ENCODE assay signal across 8 cellular contexts in genomic region chr10:62817763-62818425, GRCh38. TPM values are rescaled to one million over a fixed set of nuclear protein-coding genes. Genes with fewer than 3 reads are reported as not detected.
DNase-seq lines count a peak whose midpoint lies in the region; ATAC-seq and TF ChIP-seq lines count a peak whose summit lies in the region.

No MANE protein-coding gene starts in this region.

- peak overlapping the region; percentile 98 for H3K27ac Mint-ChIP-seq in activated T-helper 1 cell treated with anti-CD3 and anti-CD28 coated beads, Interleukin-12 subunit alpha, Interleukin-12 subunit beta, Interleukin-2, Interleukin-4 antibody, amounts not matched to agents 30 ng/mL and 10 ng/mL and 1 ng/mL, durations not matched to agents 14 hours and 24 hours and 36 hours
- peak overlapping the region in 9 of 10 donors; percentile 24 to 98 (median 95) for H3K27ac Mint-ChIP-seq in naive thymus-derived CD8-positive, alpha-beta T cell

- H3K36me3 ChIP-seq in BLaER1 treated with 17β-estradiol and CSF1 and Interleukin-3, amounts not matched to agents 10 nM and 100 nM = peaks cover 0 to 18% (median 14%) of the 10 kb centered on the region in 11 experiments; a peak in 19 of 22 replicates
- no peaks in the 10 kb centered on the region for H3K36me3 ChIP-seq in NT2/D1 (ENCODE audit: insufficient read depth, insufficient read length, low read length)

- H3K9ac ChIP-seq in BLaER1 treated with 17β-estradiol and CSF1 and Interleukin-3, amounts not matched to agents 10 nM and 100 nM = peak overlapping the region; percentile 75 to 96 (median 86)
- peak overlapping the region; percentile 51 for H3K9ac ChIP-seq in NT2/D1 (ENCODE audit: insufficient read length, low read depth)

- POLR2A ChIA-PET in naive thymus-derived CD8-positive, alpha-beta T cell (lab: Charles Lee) = interaction anchor here (0.9 to 7.3 kb wide), 8 partner anchors 10 to 315 kb away, joined by 3 to 87 read pairs (median 6); partner anchors contain the start of genes ADO and NRBF2

- H3K9me3 Mint-ChIP-seq in activated T-helper 1 cell treated with anti-CD3 and anti-CD28 coated beads, Interleukin-12 subunit alpha, Interleukin-12 subunit beta, Interleukin-2, Interleukin-4 antibody, amounts not matched to agents 30 ng/mL and 10 ng/mL and 1 ng/mL, durations not matched to agents 14 hours and 24 hours and 36 hours = no peaks in the 10 kb centered on the region
- H3K9me3 Mint-ChIP-seq in naive thymus-derived CD8-positive, alpha-beta T cell = no peaks in the 10 kb centered on the region

- peaks cover 46% of the 10 kb centered on the region for H3K27me3 Mint-ChIP-seq in activated T-helper 1 cell treated with anti-CD3 and anti-CD28 coated beads, Interleukin-12 subunit alpha, Interleukin-12 subunit beta, Interleukin-2, Interleukin-4 antibody, amounts not matched to agents 30 ng/mL and 10 ng/mL and 1 ng/mL, durations not matched to agents 14 hours and 24 hours and 36 hours (ENCODE audit: insufficient read depth)
- H3K27me3 Mint-ChIP-seq in naive thymus-derived CD8-positive, alpha-beta T cell = peaks cover 20 to 42% (median 31%) of the 10 kb centered on the region in 5 donors

- ATAC-seq in GM19023 (IDR thresholded peaks at IDR 0.05; ENCODE audit: unreplicated experiment) = peak; percentile 38
- peak; percentile 37 for ATAC-seq in HG03139 (IDR thresholded peaks at IDR 0.05; ENCODE audit: unreplicated experiment)
- peak; percentile 18 to 23 for ATAC-seq in naive thymus-derived CD8-positive, alpha-beta T cell

- peaks cover 6 to 62% (median 55%) of the 10 kb centered on the region in 11 experiments for H3K27me3 ChIP-seq in BLaER1 treated with 17β-estradiol and CSF1 and Interleukin-3, amounts not matched to agents 10 nM and 100 nM
- peaks cover 74% of the 10 kb centered on the region for H3K27me3 ChIP-seq in NT2/D1 (ENCODE audit: insufficient read depth, insufficient read length)

- intact Hi-C loops in activated T-helper 1 cell treated with anti-CD3 and anti-CD28 coated beads, Interleukin-12 subunit alpha, Interleukin-12 subunit beta, Interleukin-2, Interleukin-4 antibody, amounts not matched to agents 30 ng/mL and 10 ng/mL and 1 ng/mL, durations not matched to agents 14 hours and 24 hours and 36 hours (cut with micrococcal nuclease) = loop anchor here (1.0 to 10.0 kb wide), 11 partner anchors 208 to 913 kb away; partner anchors contain the start of genes ARID5B and REEP3

- peaks cover 45% of the 10 kb centered on the region for H3K4me1 Mint-ChIP-seq in activated T-helper 1 cell treated with anti-CD3 and anti-CD28 coated beads, Interleukin-12 subunit alpha, Interleukin-12 subunit beta, Interleukin-2, Interleukin-4 antibody, amounts not matched to agents 30 ng/mL and 10 ng/mL and 1 ng/mL, durations not matched to agents 14 hours and 24 hours and 36 hours (ENCODE audit: low read depth)
- peaks cover 30 to 60% (median 41%) of the 10 kb centered on the region in 4 donors for H3K4me1 Mint-ChIP-seq in naive thymus-derived CD8-positive, alpha-beta T cell

- peaks cover 0 to 10% (median 0%) of the 10 kb centered on the region in 11 experiments; a peak in 2 of 22 replicates for H3K9me3 ChIP-seq in BLaER1 treated with 17β-estradiol and CSF1 and Interleukin-3, amounts not matched to agents 10 nM and 100 nM (replicated peaks in 1 of 11)
- H3K9me3 ChIP-seq in NT2/D1 (ENCODE audit: insufficient read depth, low read length) = 0 out of 2 replicates have a peak, but pooled peaks cover 6% of the 10 kb centered on the region

- H3K4me2 ChIP-seq in BLaER1 treated with 17β-estradiol and CSF1 and Interleukin-3, amounts not matched to agents 10 nM and 100 nM = peak overlapping the region; percentile 90 to 100 (median 98)

- DNase-seq in NT2/D1 (ENCODE audit: low read depth, low spot score) = peak; percentile 64
- peak; percentile 59 for DNase-seq in activated T-helper 1 cell treated with anti-CD3 and anti-CD28 coated beads, Interleukin-12 subunit alpha, Interleukin-12 subunit beta, Interleukin-2, Interleukin-4 antibody, amounts not matched to agents 30 ng/mL and 10 ng/mL and 1 ng/mL, durations not matched to agents 14 hours and 24 hours and 36 hours (ENCODE audit: low spot score)
- peak; percentile 60 for DNase-seq in fibroblast of mammary gland (ENCODE audit: low read depth)
- peak; percentile 21 to 71 (median 61) for DNase-seq in naive thymus-derived CD8-positive, alpha-beta T cell
- peak; percentile 67 for DNase-seq in superior temporal gyrus (ENCODE audit: extremely low spot score)

- H4K20me1 ChIP-seq in BLaER1 treated with 17β-estradiol and CSF1 and Interleukin-3, amounts not matched to agents 10 nM and 100 nM = peaks cover 21 to 32% (median 31%) of the 10 kb centered on the region in 11 experiments; a peak in 21 of 22 replicates

- peaks cover 33 to 52% (median 40%) of the 10 kb centered on the region in 10 experiments for H3K4me1 ChIP-seq in BLaER1 treated with 17β-estradiol and CSF1 and Interleukin-3, amounts not matched to agents 10 nM and 100 nM
- H3K4me1 ChIP-seq in NT2/D1 (ENCODE audit: insufficient read depth, insufficient read length) = no peaks in the 10 kb centered on the region

- peak overlapping the region; percentile 69 to 95 (median 78) for H3K4me3 ChIP-seq in BLaER1 treated with 17β-estradiol and CSF1 and Interleukin-3, amounts not matched to agents 10 nM and 100 nM
- H3K4me3 ChIP-seq in NT2/D1 (ENCODE audit: insufficient read length, low read depth) = peak overlapping the region; percentile 49
- H3K4me3 ChIP-seq in fibroblast of mammary gland (ENCODE audit: control insufficient read depth, low read depth, low read length) = peak overlapping the region; percentile 53

- H3K27ac ChIP-seq in BLaER1 treated with 17β-estradiol and CSF1 and Interleukin-3, amounts not matched to agents 10 nM and 100 nM = peak overlapping the region; percentile 78 to 94 (median 87)

- TF ChIP-seq CTCF in fibroblast of mammary gland (conservative IDR thresholded peaks at IDR 0.05; ENCODE audit: control insufficient read depth, insufficient read depth, low read depth, low read length) = peak; percentile 43

- peaks cover 31% of the 10 kb centered on the region for H3K36me3 Mint-ChIP-seq in activated T-helper 1 cell treated with anti-CD3 and anti-CD28 coated beads, Interleukin-12 subunit alpha, Interleukin-12 subunit beta, Interleukin-2, Interleukin-4 antibody, amounts not matched to agents 30 ng/mL and 10 ng/mL and 1 ng/mL, durations not matched to agents 14 hours and 24 hours and 36 hours (ENCODE audit: low read depth)
- peaks cover 0 to 3% (median 0%) of the 10 kb centered on the region in 3 donors for H3K36me3 Mint-ChIP-seq in naive thymus-derived CD8-positive, alpha-beta T cell

- H3K4me3 Mint-ChIP-seq in activated T-helper 1 cell treated with anti-CD3 and anti-CD28 coated beads, Interleukin-12 subunit alpha, Interleukin-12 subunit beta, Interleukin-2, Interleukin-4 antibody, amounts not matched to agents 30 ng/mL and 10 ng/mL and 1 ng/mL, durations not matched to agents 14 hours and 24 hours and 36 hours = peak overlapping the region; percentile 98
- peak overlapping the region; percentile 92 to 100 (median 96) for H3K4me3 Mint-ChIP-seq in naive thymus-derived CD8-positive, alpha-beta T cell

RNA-seq across cellular contexts. Expression of gene EGR2, which starts 1.7 kb away (rescaled TPM):
- total RNA-seq in activated T-helper 1 cell treated with anti-CD3 and anti-CD28 coated beads, Interleukin-12 subunit alpha, Interleukin-12 subunit beta, Interleukin-2, Interleukin-4 antibody, amounts not matched to agents 30 ng/mL and 10 ng/mL and 1 ng/mL, durations not matched to agents 14 hours and 24 hours and 36 hours = 268 and 282 TPM in 2 replicates
- total RNA-seq in naive thymus-derived CD8-positive, alpha-beta T cell = 1 to 10 TPM; 1.1 to 1.2 TPM
- polyA plus RNA-seq in naive thymus-derived CD8-positive, alpha-beta T cell = under 1 TPM; 0.07 to 0.28 (median 0.10) TPM

RNA-seq across cellular contexts. Expression of gene ADO, which starts 13.4 kb away (rescaled TPM):
- total RNA-seq in activated T-helper 1 cell treated with anti-CD3 and anti-CD28 coated beads, Interleukin-12 subunit alpha, Interleukin-12 subunit beta, Interleukin-2, Interleukin-4 antibody, amounts not matched to agents 30 ng/mL and 10 ng/mL and 1 ng/mL, durations not matched to agents 14 hours and 24 hours and 36 hours = 52.3 and 55.8 TPM in 2 replicates
- 10 to 100 TPM; 15.5 to 15.6 TPM for total RNA-seq in naive thymus-derived CD8-positive, alpha-beta T cell
- 1 to 10 TPM; 1.7 to 3.2 (median 3.2) TPM for polyA plus RNA-seq in naive thymus-derived CD8-positive, alpha-beta T cell

Comparison
In these comparisons a context has a peak if more than half of its experiments do, and no peak if none do; other contexts are left out.
1. Peak in every context shown above with its lines: DNase-seq, ATAC-seq, H3K4me3 ChIP-seq and H3K27ac ChIP-seq.
2. RNA of gene EGR2, which starts 1.7 kb away (total RNA-seq): 268 to 282 TPM in activated T-helper 1 cell treated with anti-CD3 and anti-CD28 coated beads, Interleukin-12 subunit alpha, Interleukin-12 subunit beta, Interleukin-2, Interleukin-4 antibody, amounts not matched to agents 30 ng/mL and 10 ng/mL and 1 ng/mL, durations not matched to agents 14 hours and 24 hours and 36 hours; 1.1 to 1.2 TPM in naive thymus-derived CD8-positive, alpha-beta T cell; every median in the first group is over 100 times any median in the second.